Comparison of ENCODE assay signal across 1 cellular context in genomic region chr20:25237610-25238318, GRCh38.
TF ChIP-seq lines count a peak whose summit lies in the region.

No MANE protein-coding gene starts in this region.

TF ChIP-seq in HepG2, 621 proteins besides CTCF, POLR2A, EP300 and RAD21 (continued from another document):
- peak; percentile 34 for TF ChIP-seq CCAR2 (optimal IDR thresholded peaks at IDR 0.05; ENCODE audit: low read depth, low read length)
- TF ChIP-seq YEATS2 (CRISPR knock-in tag; IDR thresholded peaks at IDR 0.05; ENCODE audit: borderline replicate concordance): peak; percentile 34; the same call in 1 of the 2 replicates
- TF ChIP-seq RELA (CRISPR knock-in tag; IDR thresholded peaks at IDR 0.05): no peak
- peak; percentile 37; the same call in 1 of the 2 replicates for TF ChIP-seq MAZ (IDR thresholded peaks at IDR 0.05; ENCODE audit: borderline replicate concordance, low read depth, low read length)
- peak; percentile 36; the same call in 1 of the 2 replicates for TF ChIP-seq MAZ (CRISPR knock-in tag; IDR thresholded peaks at IDR 0.05; ENCODE audit: low read depth)
- peak; percentile 28 for TF ChIP-seq TBL1XR1 (IDR thresholded peaks at IDR 0.05; ENCODE audit: borderline replicate concordance, low read length, partially characterized antibody)
- TF ChIP-seq MED1 (CRISPR knock-in tag; IDR thresholded peaks at IDR 0.05): peak; percentile 77
- TF ChIP-seq GATA4 (IDR thresholded peaks at IDR 0.05; ENCODE audit: borderline replicate concordance, low read depth): no peak
- TF ChIP-seq, protein P1, sequence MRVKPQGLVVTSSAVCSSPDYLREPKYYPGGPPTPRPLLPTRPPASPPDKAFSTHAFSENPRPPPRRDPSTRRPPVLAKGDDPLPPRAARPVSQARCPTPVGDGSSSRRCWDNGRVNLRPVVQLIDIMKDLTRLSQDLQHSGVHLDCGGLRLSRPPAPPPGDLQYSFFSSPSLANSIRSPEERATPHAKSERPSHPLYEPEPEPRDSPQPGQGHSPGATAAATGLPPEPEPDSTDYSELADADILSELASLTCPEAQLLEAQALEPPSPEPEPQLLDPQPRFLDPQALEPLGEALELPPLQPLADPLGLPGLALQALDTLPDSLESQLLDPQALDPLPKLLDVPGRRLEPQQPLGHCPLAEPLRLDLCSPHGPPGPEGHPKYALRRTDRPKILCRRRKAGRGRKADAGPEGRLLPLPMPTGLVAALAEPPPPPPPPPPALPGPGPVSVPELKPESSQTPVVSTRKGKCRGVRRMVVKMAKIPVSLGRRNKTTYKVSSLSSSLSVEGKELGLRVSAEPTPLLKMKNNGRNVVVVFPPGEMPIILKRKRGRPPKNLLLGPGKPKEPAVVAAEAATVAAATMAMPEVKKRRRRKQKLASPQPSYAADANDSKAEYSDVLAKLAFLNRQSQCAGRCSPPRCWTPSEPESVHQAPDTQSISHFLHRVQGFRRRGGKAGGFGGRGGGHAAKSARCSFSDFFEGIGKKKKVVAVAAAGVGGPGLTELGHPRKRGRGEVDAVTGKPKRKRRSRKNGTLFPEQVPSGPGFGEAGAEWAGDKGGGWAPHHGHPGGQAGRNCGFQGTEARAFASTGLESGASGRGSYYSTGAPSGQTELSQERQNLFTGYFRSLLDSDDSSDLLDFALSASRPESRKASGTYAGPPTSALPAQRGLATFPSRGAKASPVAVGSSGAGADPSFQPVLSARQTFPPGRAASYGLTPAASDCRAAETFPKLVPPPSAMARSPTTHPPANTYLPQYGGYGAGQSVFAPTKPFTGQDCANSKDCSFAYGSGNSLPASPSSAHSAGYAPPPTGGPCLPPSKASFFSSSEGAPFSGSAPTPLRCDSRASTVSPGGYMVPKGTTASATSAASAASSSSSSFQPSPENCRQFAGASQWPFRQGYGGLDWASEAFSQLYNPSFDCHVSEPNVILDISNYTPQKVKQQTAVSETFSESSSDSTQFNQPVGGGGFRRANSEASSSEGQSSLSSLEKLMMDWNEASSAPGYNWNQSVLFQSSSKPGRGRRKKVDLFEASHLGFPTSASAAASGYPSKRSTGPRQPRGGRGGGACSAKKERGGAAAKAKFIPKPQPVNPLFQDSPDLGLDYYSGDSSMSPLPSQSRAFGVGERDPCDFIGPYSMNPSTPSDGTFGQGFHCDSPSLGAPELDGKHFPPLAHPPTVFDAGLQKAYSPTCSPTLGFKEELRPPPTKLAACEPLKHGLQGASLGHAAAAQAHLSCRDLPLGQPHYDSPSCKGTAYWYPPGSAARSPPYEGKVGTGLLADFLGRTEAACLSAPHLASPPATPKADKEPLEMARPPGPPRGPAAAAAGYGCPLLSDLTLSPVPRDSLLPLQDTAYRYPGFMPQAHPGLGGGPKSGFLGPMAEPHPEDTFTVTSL (CRISPR knock-in tag; IDR thresholded peaks at IDR 0.05; ENCODE audit: borderline replicate concordance): peak; percentile 31; the same call in 1 of the 2 replicates
- TF ChIP-seq KLF16 (CRISPR knock-in tag; IDR thresholded peaks at IDR 0.05): peak in 1 of 2 experiments; percentile 87; a peak in 2 of 4 replicates
- TF ChIP-seq, protein P2, sequence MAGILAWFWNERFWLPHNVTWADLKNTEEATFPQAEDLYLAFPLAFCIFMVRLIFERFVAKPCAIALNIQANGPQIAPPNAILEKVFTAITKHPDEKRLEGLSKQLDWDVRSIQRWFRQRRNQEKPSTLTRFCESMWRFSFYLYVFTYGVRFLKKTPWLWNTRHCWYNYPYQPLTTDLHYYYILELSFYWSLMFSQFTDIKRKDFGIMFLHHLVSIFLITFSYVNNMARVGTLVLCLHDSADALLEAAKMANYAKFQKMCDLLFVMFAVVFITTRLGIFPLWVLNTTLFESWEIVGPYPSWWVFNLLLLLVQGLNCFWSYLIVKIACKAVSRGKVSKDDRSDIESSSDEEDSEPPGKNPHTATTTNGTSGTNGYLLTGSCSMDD (CRISPR knock-in tag; IDR thresholded peaks at IDR 0.05): no peak
- TF ChIP-seq STAG1 (CRISPR knock-in tag; IDR thresholded peaks at IDR 0.05): no peak
- TF ChIP-seq ZNF121 (CRISPR knock-in tag; IDR thresholded peaks at IDR 0.05): peak; percentile 38; the same call in 1 of the 2 replicates
- TF ChIP-seq ONECUT2 (CRISPR knock-in tag; IDR thresholded peaks at IDR 0.05): no peak
- TF ChIP-seq ZNF768 (CRISPR knock-in tag; IDR thresholded peaks at IDR 0.05): peak; percentile 97
- no peak for TF ChIP-seq ZNF138 (CRISPR knock-in tag; IDR thresholded peaks at IDR 0.05; ENCODE audit: low read depth)
- peak; percentile 67 for TF ChIP-seq HMG20A (CRISPR knock-in tag; IDR thresholded peaks at IDR 0.05; ENCODE audit: borderline replicate concordance)
- TF ChIP-seq YEATS4 (CRISPR knock-in tag; IDR thresholded peaks at IDR 0.05; ENCODE audit: borderline replicate concordance): 0 out of 2 replicates have a peak, but pooled peaks have one; percentile 32
- TF ChIP-seq, protein P3, sequence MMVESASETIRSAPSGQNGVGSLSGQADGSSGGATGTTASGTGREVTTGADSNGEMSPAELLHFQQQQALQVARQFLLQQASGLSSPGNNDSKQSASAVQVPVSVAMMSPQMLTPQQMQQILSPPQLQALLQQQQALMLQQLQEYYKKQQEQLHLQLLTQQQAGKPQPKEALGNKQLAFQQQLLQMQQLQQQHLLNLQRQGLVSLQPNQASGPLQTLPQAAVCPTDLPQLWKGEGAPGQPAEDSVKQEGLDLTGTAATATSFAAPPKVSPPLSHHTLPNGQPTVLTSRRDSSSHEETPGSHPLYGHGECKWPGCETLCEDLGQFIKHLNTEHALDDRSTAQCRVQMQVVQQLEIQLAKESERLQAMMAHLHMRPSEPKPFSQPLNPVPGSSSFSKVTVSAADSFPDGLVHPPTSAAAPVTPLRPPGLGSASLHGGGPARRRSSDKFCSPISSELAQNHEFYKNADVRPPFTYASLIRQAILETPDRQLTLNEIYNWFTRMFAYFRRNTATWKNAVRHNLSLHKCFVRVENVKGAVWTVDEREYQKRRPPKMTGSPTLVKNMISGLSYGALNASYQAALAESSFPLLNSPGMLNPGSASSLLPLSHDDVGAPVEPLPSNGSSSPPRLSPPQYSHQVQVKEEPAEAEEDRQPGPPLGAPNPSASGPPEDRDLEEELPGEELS (CRISPR knock-in tag; IDR thresholded peaks at IDR 0.05): peak; percentile 62; the same call in 1 of the 2 replicates
- no peak for TF ChIP-seq ZNF83 (CRISPR knock-in tag; IDR thresholded peaks at IDR 0.05; ENCODE audit: borderline replicate concordance)
- TF ChIP-seq, protein P4, sequence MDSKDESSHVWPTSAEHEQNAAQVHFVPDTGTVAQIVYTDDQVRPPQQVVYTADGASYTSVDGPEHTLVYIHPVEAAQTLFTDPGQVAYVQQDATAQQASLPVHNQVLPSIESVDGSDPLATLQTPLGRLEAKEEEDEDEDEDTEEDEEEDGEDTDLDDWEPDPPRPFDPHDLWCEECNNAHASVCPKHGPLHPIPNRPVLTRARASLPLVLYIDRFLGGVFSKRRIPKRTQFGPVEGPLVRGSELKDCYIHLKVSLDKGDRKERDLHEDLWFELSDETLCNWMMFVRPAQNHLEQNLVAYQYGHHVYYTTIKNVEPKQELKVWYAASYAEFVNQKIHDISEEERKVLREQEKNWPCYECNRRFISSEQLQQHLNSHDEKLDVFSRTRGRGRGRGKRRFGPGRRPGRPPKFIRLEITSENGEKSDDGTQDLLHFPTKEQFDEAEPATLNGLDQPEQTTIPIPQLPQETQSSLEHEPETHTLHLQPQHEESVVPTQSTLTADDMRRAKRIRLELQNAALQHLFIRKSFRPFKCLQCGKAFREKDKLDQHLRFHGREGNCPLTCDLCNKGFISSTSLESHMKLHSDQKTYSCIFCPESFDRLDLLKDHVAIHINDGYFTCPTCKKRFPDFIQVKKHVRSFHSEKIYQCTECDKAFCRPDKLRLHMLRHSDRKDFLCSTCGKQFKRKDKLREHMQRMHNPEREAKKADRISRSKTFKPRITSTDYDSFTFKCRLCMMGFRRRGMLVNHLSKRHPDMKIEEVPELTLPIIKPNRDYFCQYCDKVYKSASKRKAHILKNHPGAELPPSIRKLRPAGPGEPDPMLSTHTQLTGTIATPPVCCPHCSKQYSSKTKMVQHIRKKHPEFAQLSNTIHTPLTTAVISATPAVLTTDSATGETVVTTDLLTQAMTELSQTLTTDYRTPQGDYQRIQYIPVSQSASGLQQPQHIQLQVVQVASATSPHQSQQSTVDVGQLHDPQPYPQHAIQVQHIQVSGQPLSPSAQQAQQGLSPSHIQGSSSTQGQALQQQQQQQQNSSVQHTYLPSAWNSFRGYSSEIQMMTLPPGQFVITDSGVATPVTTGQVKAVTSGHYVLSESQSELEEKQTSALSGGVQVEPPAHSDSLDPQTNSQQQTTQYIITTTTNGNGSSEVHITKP (CRISPR knock-in tag; IDR thresholded peaks at IDR 0.05; ENCODE audit: low read depth): no peak
- TF ChIP-seq THYN1 (CRISPR knock-in tag; IDR thresholded peaks at IDR 0.05; ENCODE audit: borderline replicate concordance, low read depth): no peak
- peak; percentile 83; the same call in 1 of the 2 replicates for TF ChIP-seq JUNB (CRISPR knock-in tag; IDR thresholded peaks at IDR 0.05; ENCODE audit: borderline replicate concordance)
- TF ChIP-seq, protein P5, sequence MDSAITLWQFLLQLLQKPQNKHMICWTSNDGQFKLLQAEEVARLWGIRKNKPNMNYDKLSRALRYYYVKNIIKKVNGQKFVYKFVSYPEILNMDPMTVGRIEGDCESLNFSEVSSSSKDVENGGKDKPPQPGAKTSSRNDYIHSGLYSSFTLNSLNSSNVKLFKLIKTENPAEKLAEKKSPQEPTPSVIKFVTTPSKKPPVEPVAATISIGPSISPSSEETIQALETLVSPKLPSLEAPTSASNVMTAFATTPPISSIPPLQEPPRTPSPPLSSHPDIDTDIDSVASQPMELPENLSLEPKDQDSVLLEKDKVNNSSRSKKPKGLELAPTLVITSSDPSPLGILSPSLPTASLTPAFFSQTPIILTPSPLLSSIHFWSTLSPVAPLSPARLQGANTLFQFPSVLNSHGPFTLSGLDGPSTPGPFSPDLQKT (CRISPR knock-in tag; IDR thresholded peaks at IDR 0.05; ENCODE audit: borderline replicate concordance): no peak
- TF ChIP-seq ZNF496 (CRISPR knock-in tag; IDR thresholded peaks at IDR 0.05; ENCODE audit: insufficient replicate concordance): no peak
- TF ChIP-seq ZNF720 (CRISPR knock-in tag; IDR thresholded peaks at IDR 0.05): 0 out of 2 replicates have a peak, but pooled peaks have one; percentile 38
- peak; percentile 84 for TF ChIP-seq NFKBIZ (CRISPR knock-in tag; IDR thresholded peaks at IDR 0.05)
- TF ChIP-seq GATAD2A (CRISPR knock-in tag; IDR thresholded peaks at IDR 0.05): peak; percentile 76
- peak; percentile 67; the same call in 1 of the 2 replicates for TF ChIP-seq ZNF644 (CRISPR knock-in tag; IDR thresholded peaks at IDR 0.05; ENCODE audit: low read depth)
- no peak for TF ChIP-seq PHF21A (CRISPR knock-in tag; IDR thresholded peaks at IDR 0.05)
- TF ChIP-seq ZNF614 (CRISPR knock-in tag; IDR thresholded peaks at IDR 0.05; ENCODE audit: borderline replicate concordance): 0 out of 2 replicates have a peak, but pooled peaks have one; percentile 17
- 0 out of 2 replicates have a peak, but pooled peaks have one; percentile 11 for TF ChIP-seq ZBTB33 (CRISPR knock-in tag; IDR thresholded peaks at IDR 0.05)
- TF ChIP-seq AHR (CRISPR knock-in tag; IDR thresholded peaks at IDR 0.05): no peak; the same call in 1 of the 2 replicates
- TF ChIP-seq, protein P6, sequence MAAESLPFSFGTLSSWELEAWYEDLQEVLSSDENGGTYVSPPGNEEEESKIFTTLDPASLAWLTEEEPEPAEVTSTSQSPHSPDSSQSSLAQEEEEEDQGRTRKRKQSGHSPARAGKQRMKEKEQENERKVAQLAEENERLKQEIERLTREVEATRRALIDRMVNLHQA (CRISPR knock-in tag; IDR thresholded peaks at IDR 0.05): peak; percentile 94
- TF ChIP-seq CBX5 (CRISPR knock-in tag; IDR thresholded peaks at IDR 0.05; ENCODE audit: borderline replicate concordance): peak; percentile 16; the same call in 1 of the 2 replicates
- TF ChIP-seq ZNF335 (CRISPR knock-in tag; IDR thresholded peaks at IDR 0.05): peak; percentile 70; the same call in 1 of the 2 replicates
- peak; percentile 14; the same call in 1 of the 2 replicates for TF ChIP-seq FIP1L1 (IDR thresholded peaks at IDR 0.05; ENCODE audit: borderline replicate concordance, insufficient read depth, low read depth, low read length)
- TF ChIP-seq ZNF18 (CRISPR knock-in tag; IDR thresholded peaks at IDR 0.05; ENCODE audit: insufficient replicate concordance): peak; percentile 99
- no peak for TF ChIP-seq IKZF4 (CRISPR knock-in tag; IDR thresholded peaks at IDR 0.05; ENCODE audit: borderline replicate concordance, low read depth, not compliant biosample characterization)
- peak; percentile 75 for TF ChIP-seq THAP11 (CRISPR knock-in tag; IDR thresholded peaks at IDR 0.05)
TF ChIP-seq in HepG2: peak in this region for 81.
